In genomic region chr3:56783644-56784451, GRCh38 we compare ENCODE assay signal across 8 cellular contexts. TPM values are rescaled to one million over a fixed set of nuclear protein-coding genes. Genes with fewer than 3 reads are reported as not detected.
A peak's percentile ranks its signal among the peaks of the same experiment; 100 is the strongest.
DNase-seq lines count a peak whose midpoint lies in the region; ATAC-seq, FAIRE-seq and TF ChIP-seq lines count a peak whose summit lies in the region.

No MANE protein-coding gene starts in this region.

- H3K9ac ChIP-seq in skeletal muscle satellite cell (ENCODE audit: low read depth, low read length), result no peak overlapping the region

- DNase-seq in AG09319 (ENCODE audit: extremely low read depth, low read depth) (peak; percentile 66), GM19239 (ENCODE audit: insufficient read length, low spot score) (peak; percentile 55), OCI-M1 (lab: John Stamatoyannopoulos, UW) (peak; percentile 4), Right ventricle myocardium superior (peak; percentile 55), frontal cortex (ENCODE audit: low spot score in 2 of 2) (no peak)
- peak; percentile 59 for DNase-seq in activated gamma-delta T cell treated with anti-CD3 and anti-CD28 coated beads, Interleukin-2, amount 50 U/mL, for 16 hours (ENCODE audit: low read depth)

- intact Hi-C loops in Right ventricle myocardium superior (cut with DNase I), result no loop called here

- H3K4me3 ChIP-seq in skeletal muscle satellite cell (ENCODE audit: low read length), result no peak overlapping the region

- H3K27me3 ChIP-seq in skeletal muscle satellite cell (ENCODE audit: control insufficient read depth, insufficient read depth, low read length), result peaks cover 25% of the 10 kb centered on the region

- H3K36me3 ChIP-seq in skeletal muscle satellite cell (ENCODE audit: insufficient read depth, low read length), result no peaks in the 10 kb centered on the region

- peaks cover 21% of the 10 kb centered on the region for H3K4me1 ChIP-seq in skeletal muscle satellite cell (ENCODE audit: control insufficient read depth, insufficient read depth, low read length)

- H3K9me3 ChIP-seq in skeletal muscle satellite cell (replicated peaks; ENCODE audit: low read length), result no peaks in the 10 kb centered on the region

- ATAC-seq in HG03378 (IDR thresholded peaks at IDR 0.05; ENCODE audit: unreplicated experiment) (peak; percentile 95), Right ventricle myocardium superior (ENCODE audit: poor library complexity) (peak; percentile 72)

- TF ChIP-seq CTCF in AG09319 (IDR thresholded peaks at IDR 0.05; ENCODE audit: low read depth, low read length), result no peak

- FAIRE-seq in GM19239 (lab: Jason Lieb, UNC) (peak; percentile 95), frontal cortex (lab: Jason Lieb, UNC) (no peak)

- H3K4me2 ChIP-seq in skeletal muscle satellite cell (ENCODE audit: low read length), result peak overlapping the region; percentile 57

RNA-seq across cellular contexts. Expression of gene ARHGEF3, which starts 17.9 kb away (rescaled TPM):
- 15.0 TPM for total RNA-seq in Right ventricle myocardium superior
- 0.87 and 1.3 TPM in 2 replicates for total RNA-seq in skeletal muscle satellite cell (2012; rRNA removed)
- 26.1 TPM for total RNA-seq in frontal cortex

Comparison
In these comparisons a context has a peak if more than half of its experiments do, and no peak if none do; other contexts are left out.
1. DNase-seq: peak in AG09319 (single experiment), GM19239 (single experiment), OCI-M1 (single experiment), activated gamma-delta T cell treated with anti-CD3 and anti-CD28 coated beads, Interleukin-2, amount 50 U/mL, for 16 hours (single experiment) and Right ventricle myocardium superior (single experiment); none in frontal cortex (0 of 2).